18 cellular contexts compared by ENCODE assay signal in genomic region chr1:97451944-97452343, GRCh38.
DNase-seq lines count a peak whose midpoint lies in the region; ATAC-seq, FAIRE-seq and TF ChIP-seq lines count a peak whose summit lies in the region.
"Had no signal": no experiment of that assay in that cellular context is flagged by ENCODE, and none has a peak within 500 bp of the region (broad histone marks: within the 10 kb centered on the region; RNA-seq: fewer than 3 reads in every experiment).

No MANE protein-coding gene starts in this region.

- H3K9me3 ChIP-seq in left lung = no peaks in the 10 kb centered on the region
- H3K9me3 ChIP-seq: BE2C, Caco-2, HAP-1 had no signal

- H3K4me3 ChIP-seq in bronchial epithelial cell (ENCODE audit: low read depth, low read length) (no peak overlapping the region), left lung (no peak overlapping the region)
- H3K4me3 ChIP-seq: GM23248, HAP-1 had no signal

- H3K27me3 Mint-ChIP-seq in activated T-helper 2 cell treated with anti-CD3 and anti-CD28 coated beads, Interferon-gamma antibody, Interleukin-2, Interleukin-4, amounts not matched to agents 10 μg/mL and 5 μg/mL and 100 μg/mL, durations not matched to agents 14 hours and 24 hours and 36 hours (ENCODE audit: low read depth) = no peaks in the 10 kb centered on the region
- H3K27me3 Mint-ChIP-seq: CD4-positive, alpha-beta T cell had no signal

- H3K36me3 ChIP-seq in bronchial epithelial cell (ENCODE audit: control insufficient read depth, insufficient read depth, low read length) (no peaks in the 10 kb centered on the region), left lung (peaks cover 0 to 20% of the 10 kb centered on the region in 2 donors)
- H3K36me3 ChIP-seq: BE2C, HAP-1 had no signal

- ATAC-seq in esophagus mucosa = peak; percentile 11
- ATAC-seq in left lung = peak; percentile 18

- H3K36me3 Mint-ChIP-seq in activated T-helper 2 cell treated with anti-CD3 and anti-CD28 coated beads, Interferon-gamma antibody, Interleukin-2, Interleukin-4, amounts not matched to agents 10 μg/mL and 5 μg/mL and 100 μg/mL, durations not matched to agents 14 hours and 24 hours and 36 hours (ENCODE audit: low read depth) = no peaks in the 10 kb centered on the region

- TF ChIP-seq CTCF in bronchial epithelial cell (IDR thresholded peaks at IDR 0.05; ENCODE audit: insufficient read depth, low read length, severe bottlenecking) (no peak), left lung (IDR thresholded peaks at IDR 0.05) (no peak)

- no peaks in the 10 kb centered on the region for H3K4me1 ChIP-seq in left lung
- H3K4me1 ChIP-seq: Caco-2, HAP-1 had no signal

- FAIRE-seq in bronchial epithelial cell (lab: Jason Lieb, UNC) = no peak
- FAIRE-seq: A204.1, D721Med had no signal

- intact Hi-C loops in left lung (cut with DNase I) = no loop called here
- intact Hi-C loops in activated T-helper 2 cell treated with anti-CD3 and anti-CD28 coated beads, Interferon-gamma antibody, Interleukin-2, Interleukin-4, amounts not matched to agents 10 μg/mL and 5 μg/mL and 100 μg/mL, durations not matched to agents 14 hours and 24 hours and 36 hours (cut with micrococcal nuclease) = no loop called here

- H3K27ac Mint-ChIP-seq in activated T-helper 2 cell treated with anti-CD3 and anti-CD28 coated beads, Interferon-gamma antibody, Interleukin-2, Interleukin-4, amounts not matched to agents 10 μg/mL and 5 μg/mL and 100 μg/mL, durations not matched to agents 14 hours and 24 hours and 36 hours = no peak overlapping the region
- H3K27ac Mint-ChIP-seq: CD4-positive, alpha-beta T cell had no signal

- no peaks in the 10 kb centered on the region for H3K4me1 Mint-ChIP-seq in activated T-helper 2 cell treated with anti-CD3 and anti-CD28 coated beads, Interferon-gamma antibody, Interleukin-2, Interleukin-4, amounts not matched to agents 10 μg/mL and 5 μg/mL and 100 μg/mL, durations not matched to agents 14 hours and 24 hours and 36 hours (ENCODE audit: low read depth)

- H3K27ac ChIP-seq in left lung = no peak overlapping the region
- H3K27ac ChIP-seq: C4-2B, GM23248, HL-60 had no signal

- H3K27me3 ChIP-seq in bronchial epithelial cell (ENCODE audit: control insufficient read depth, insufficient read depth, low read length) = no peaks in the 10 kb centered on the region
- H3K27me3 ChIP-seq in left lung = no peaks in the 10 kb centered on the region
- H3K27me3 ChIP-seq: BE2C had no signal

- H3K9me3 Mint-ChIP-seq in activated T-helper 2 cell treated with anti-CD3 and anti-CD28 coated beads, Interferon-gamma antibody, Interleukin-2, Interleukin-4, amounts not matched to agents 10 μg/mL and 5 μg/mL and 100 μg/mL, durations not matched to agents 14 hours and 24 hours and 36 hours = no peaks in the 10 kb centered on the region
- H3K9me3 Mint-ChIP-seq: CD4-positive, alpha-beta T cell had no signal

- DNase-seq in ELR (ENCODE audit: low read depth) = peak; percentile 5
- peak; percentile 13 for DNase-seq in bronchial epithelial cell (ENCODE audit: low read depth)
- no peak for DNase-seq in left lung
- no peak for DNase-seq in NOMO-1 treated with dmso at 0.1 percent for 144 hours (lab: John Stamatoyannopoulos, UW; ENCODE audit: unreplicated experiment)
- no peak for DNase-seq in EL
- no peak for DNase-seq in activated T-helper 2 cell treated with anti-CD3 and anti-CD28 coated beads, Interferon-gamma antibody, Interleukin-2, Interleukin-4, amounts not matched to agents 10 μg/mL and 5 μg/mL and 100 μg/mL, durations not matched to agents 14 hours and 24 hours and 36 hours (ENCODE audit: low spot score)
- DNase-seq: ACHN; BE2C; Caco-2; CD4-positive, alpha-beta T cell; GF-D8 had no signal

- no peak overlapping the region for H3K4me3 Mint-ChIP-seq in activated T-helper 2 cell treated with anti-CD3 and anti-CD28 coated beads, Interferon-gamma antibody, Interleukin-2, Interleukin-4, amounts not matched to agents 10 μg/mL and 5 μg/mL and 100 μg/mL, durations not matched to agents 14 hours and 24 hours and 36 hours (ENCODE audit: low read depth)
- H3K4me3 Mint-ChIP-seq: CD4-positive, alpha-beta T cell had no signal

Comparison
In these comparisons a context has a peak if more than half of its experiments do, and no peak if none do; other contexts are left out.
1. DNase-seq: peak in ELR (single experiment) and bronchial epithelial cell (single experiment); none in left lung (0 of 2), NOMO-1 treated with dmso at 0.1 percent for 144 hours (single experiment), EL (single experiment) and activated T-helper 2 cell treated with anti-CD3 and anti-CD28 coated beads, Interferon-gamma antibody, Interleukin-2, Interleukin-4, amounts not matched to agents 10 μg/mL and 5 μg/mL and 100 μg/mL, durations not matched to agents 14 hours and 24 hours and 36 hours (single experiment).